In genomic region chr14:86935241-86935640, GRCh38 we compare ENCODE assay signal across 21 cellular contexts.
DNase-seq lines count a peak whose midpoint lies in the region; ATAC-seq, FAIRE-seq and TF ChIP-seq lines count a peak whose summit lies in the region.
"Had no signal": no experiment of that assay in that cellular context is flagged by ENCODE, and none has a peak within 500 bp of the region (broad histone marks: within the 10 kb centered on the region; RNA-seq: fewer than 3 reads in every experiment).

No MANE protein-coding gene starts in this region.

- no peaks in the 10 kb centered on the region for H3K27me3 ChIP-seq in breast epithelium
- no peaks in the 10 kb centered on the region for H3K27me3 ChIP-seq in WERI-Rb-1 (ENCODE audit: insufficient read depth, low read depth, severe bottlenecking)
- no peaks in the 10 kb centered on the region for H3K27me3 ChIP-seq in HAP-1 (ENCODE audit: low read depth)
- H3K27me3 ChIP-seq: colonic mucosa, neutrophil, SJSA1, transverse colon had no signal

- H3K36me3 ChIP-seq in breast epithelium (no peaks in the 10 kb centered on the region), WERI-Rb-1 (no peaks in the 10 kb centered on the region), HAP-1 (replicated peaks) (no peaks in the 10 kb centered on the region)
- H3K36me3 ChIP-seq: colonic mucosa, neutrophil, SJSA1, transverse colon had no signal

- no peak overlapping the region for H3K27ac Mint-ChIP-seq in MCF 10A (ENCODE audit: low read depth, unreplicated experiment)
- H3K27ac Mint-ChIP-seq: activated CD4-positive, alpha-beta T cell treated with anti-CD3 and anti-CD28 coated beads, Interleukin-2, amount 10 ng/mL, durations not matched to agents 24 days and 14 days; H9; T-helper 17 cell had no signal

- H3K9me3 ChIP-seq in breast epithelium (no peaks in the 10 kb centered on the region), WERI-Rb-1 (ENCODE audit: severe bottlenecking) (no peaks in the 10 kb centered on the region), HAP-1 (no peaks in the 10 kb centered on the region)
- H3K9me3 ChIP-seq: colonic mucosa, neutrophil, psoas muscle, SJSA1, transverse colon had no signal

- in situ Hi-C loops in HAP-1 (cut with MboI; ENCODE audit: low sequenced_read_pairs), result no loop called here

- no TSS peak for BruUV-seq in MCF 10A (replicated peaks; lab: Mats Ljungman, UMichigan)

- H3K4me3 ChIP-seq in breast epithelium (no peak overlapping the region), WERI-Rb-1 (ENCODE audit: low read depth, low read length) (no peak overlapping the region), HAP-1 (no peak overlapping the region)
- H3K4me3 ChIP-seq: colonic mucosa, psoas muscle, SJSA1, transverse colon had no signal

- POLR2A ChIA-PET in MCF 10A (lab: Yijun Ruan, JAX), result interaction anchor here (0.6 to 0.9 kb wide), 2 partner anchors 1110 to 1162 kb away, joined by 3 read pairs; no protein-coding TSS in a partner anchor

- H3K4me1 ChIP-seq in breast epithelium, result no peaks in the 10 kb centered on the region
- H3K4me1 ChIP-seq in HAP-1, result no peaks in the 10 kb centered on the region
- H3K4me1 ChIP-seq: colonic mucosa, psoas muscle, transverse colon had no signal

- peaks cover 7% of the 10 kb centered on the region for H3K4me1 Mint-ChIP-seq in MCF 10A (ENCODE audit: insufficient read depth, unreplicated experiment)
- H3K4me1 Mint-ChIP-seq: activated CD4-positive, alpha-beta T cell treated with anti-CD3 and anti-CD28 coated beads, Interleukin-2, amount 10 ng/mL, durations not matched to agents 24 days and 14 days; H9; T-helper 17 cell had no signal

- FAIRE-seq in D721Med (lab: Jason Lieb, UNC), result no peak

- no peak for ATAC-seq in GM21526 (IDR thresholded peaks at IDR 0.05; ENCODE audit: low FRiP score, unreplicated experiment)
- ATAC-seq: activated T-cell treated with anti-CD3 and anti-CD28 coated beads, Interleukin-2, amount 50 U/mL, for 4 hours; psoas muscle; T-helper 17 cell had no signal

- no peak overlapping the region for H3K4me3 Mint-ChIP-seq in MCF 10A (ENCODE audit: unreplicated experiment)
- H3K4me3 Mint-ChIP-seq: activated CD4-positive, alpha-beta T cell treated with anti-CD3 and anti-CD28 coated beads, Interleukin-2, amount 10 ng/mL, durations not matched to agents 24 days and 14 days; activated T-cell treated with anti-CD3 and anti-CD28 coated beads, Interleukin-2, amount 50 U/mL, for 4 hours; H9; T-helper 17 cell had no signal

- TF ChIP-seq CTCF in breast epithelium (IDR thresholded peaks at IDR 0.05), result no peak
- TF ChIP-seq CTCF in MCF 10A (IDR thresholded peaks at IDR 0.05; ENCODE audit: unreplicated experiment), result no peak
- no peak for TF ChIP-seq CTCF in WERI-Rb-1 (IDR thresholded peaks at IDR 0.05; ENCODE audit: low read depth, low read length)
- TF ChIP-seq CTCF in D721Med (IDR thresholded peaks at IDR 0.05; ENCODE audit: insufficient read depth, missing control alignments), result no peak

- CTCF ChIA-PET in MCF 10A (lab: Yijun Ruan, JAX), result no interaction called here

- no peak for TF ChIP-seq POLR2A in breast epithelium (IDR thresholded peaks at IDR 0.05)

- H3K36me3 Mint-ChIP-seq in MCF 10A (ENCODE audit: insufficient read depth, unreplicated experiment), result no peaks in the 10 kb centered on the region

- H3K9me3 Mint-ChIP-seq in MCF 10A (ENCODE audit: unreplicated experiment), result no peaks in the 10 kb centered on the region
- H3K9me3 Mint-ChIP-seq: activated CD4-positive, alpha-beta T cell treated with anti-CD3 and anti-CD28 coated beads, Interleukin-2, amount 10 ng/mL, durations not matched to agents 24 days and 14 days; activated T-cell treated with anti-CD3 and anti-CD28 coated beads, Interleukin-2, amount 50 U/mL, for 4 hours; H9 had no signal

- intact Hi-C loops in breast epithelium (cut with DNase I; ENCODE audit: low total_unique reads) (no loop called here), MCF 10A (cut with micrococcal nuclease) (no loop called here)

- DNase-seq in breast epithelium (ENCODE audit: low spot score in 2 of 2) (no peak), MCF 10A (ENCODE audit: unreplicated experiment) (no peak), WERI-Rb-1 (no peak), iris pigment epithelial cell (ENCODE audit: low read depth) (peak; percentile 22), HAP-1 (ENCODE audit: low spot score in 2 of 2) (no peak), D721Med (ENCODE audit: insufficient read length, low spot score) (no peak)
- no peak for DNase-seq in activated CD4-positive, alpha-beta T cell treated with anti-CD3 and anti-CD28 coated beads for 1 hour
- DNase-seq: activated CD4-positive, alpha-beta T cell treated with anti-CD3 and anti-CD28 coated beads, Interleukin-2, amount 10 ng/mL, durations not matched to agents 24 days and 14 days; activated T-cell treated with anti-CD3 and anti-CD28 coated beads, Interleukin-2, amount 50 U/mL, for 4 hours; colonic mucosa; DND-41; H9; MM.1S; NCI-H1417 treated with DMSO at 0.1 percent for 48 hours; psoas muscle; T-helper 17 cell; transverse colon had no signal

- no peaks in the 10 kb centered on the region for H3K27me3 Mint-ChIP-seq in MCF 10A (ENCODE audit: insufficient read depth, unreplicated experiment)
- H3K27me3 Mint-ChIP-seq: activated CD4-positive, alpha-beta T cell treated with anti-CD3 and anti-CD28 coated beads, Interleukin-2, amount 10 ng/mL, durations not matched to agents 24 days and 14 days; T-helper 17 cell had no signal

- H3K27ac ChIP-seq in breast epithelium (peak overlapping the region; percentile 33 to 46), WERI-Rb-1 (peak overlapping the region; percentile 18)
- H3K27ac ChIP-seq: 22Rv1, colonic mucosa, neutrophil, psoas muscle, SJSA1, transverse colon had no signal
